Comparison of ENCODE assay signal across 1 cellular context in genomic region chr5:116465411-116465810, GRCh38.
TF ChIP-seq lines count a peak whose summit lies in the region.

No MANE protein-coding gene starts in this region.

TF ChIP-seq in GM23338, 12 proteins besides CTCF, POLR2A, EP300 and RAD21 (continued from another document):
- TF ChIP-seq, protein P1, sequence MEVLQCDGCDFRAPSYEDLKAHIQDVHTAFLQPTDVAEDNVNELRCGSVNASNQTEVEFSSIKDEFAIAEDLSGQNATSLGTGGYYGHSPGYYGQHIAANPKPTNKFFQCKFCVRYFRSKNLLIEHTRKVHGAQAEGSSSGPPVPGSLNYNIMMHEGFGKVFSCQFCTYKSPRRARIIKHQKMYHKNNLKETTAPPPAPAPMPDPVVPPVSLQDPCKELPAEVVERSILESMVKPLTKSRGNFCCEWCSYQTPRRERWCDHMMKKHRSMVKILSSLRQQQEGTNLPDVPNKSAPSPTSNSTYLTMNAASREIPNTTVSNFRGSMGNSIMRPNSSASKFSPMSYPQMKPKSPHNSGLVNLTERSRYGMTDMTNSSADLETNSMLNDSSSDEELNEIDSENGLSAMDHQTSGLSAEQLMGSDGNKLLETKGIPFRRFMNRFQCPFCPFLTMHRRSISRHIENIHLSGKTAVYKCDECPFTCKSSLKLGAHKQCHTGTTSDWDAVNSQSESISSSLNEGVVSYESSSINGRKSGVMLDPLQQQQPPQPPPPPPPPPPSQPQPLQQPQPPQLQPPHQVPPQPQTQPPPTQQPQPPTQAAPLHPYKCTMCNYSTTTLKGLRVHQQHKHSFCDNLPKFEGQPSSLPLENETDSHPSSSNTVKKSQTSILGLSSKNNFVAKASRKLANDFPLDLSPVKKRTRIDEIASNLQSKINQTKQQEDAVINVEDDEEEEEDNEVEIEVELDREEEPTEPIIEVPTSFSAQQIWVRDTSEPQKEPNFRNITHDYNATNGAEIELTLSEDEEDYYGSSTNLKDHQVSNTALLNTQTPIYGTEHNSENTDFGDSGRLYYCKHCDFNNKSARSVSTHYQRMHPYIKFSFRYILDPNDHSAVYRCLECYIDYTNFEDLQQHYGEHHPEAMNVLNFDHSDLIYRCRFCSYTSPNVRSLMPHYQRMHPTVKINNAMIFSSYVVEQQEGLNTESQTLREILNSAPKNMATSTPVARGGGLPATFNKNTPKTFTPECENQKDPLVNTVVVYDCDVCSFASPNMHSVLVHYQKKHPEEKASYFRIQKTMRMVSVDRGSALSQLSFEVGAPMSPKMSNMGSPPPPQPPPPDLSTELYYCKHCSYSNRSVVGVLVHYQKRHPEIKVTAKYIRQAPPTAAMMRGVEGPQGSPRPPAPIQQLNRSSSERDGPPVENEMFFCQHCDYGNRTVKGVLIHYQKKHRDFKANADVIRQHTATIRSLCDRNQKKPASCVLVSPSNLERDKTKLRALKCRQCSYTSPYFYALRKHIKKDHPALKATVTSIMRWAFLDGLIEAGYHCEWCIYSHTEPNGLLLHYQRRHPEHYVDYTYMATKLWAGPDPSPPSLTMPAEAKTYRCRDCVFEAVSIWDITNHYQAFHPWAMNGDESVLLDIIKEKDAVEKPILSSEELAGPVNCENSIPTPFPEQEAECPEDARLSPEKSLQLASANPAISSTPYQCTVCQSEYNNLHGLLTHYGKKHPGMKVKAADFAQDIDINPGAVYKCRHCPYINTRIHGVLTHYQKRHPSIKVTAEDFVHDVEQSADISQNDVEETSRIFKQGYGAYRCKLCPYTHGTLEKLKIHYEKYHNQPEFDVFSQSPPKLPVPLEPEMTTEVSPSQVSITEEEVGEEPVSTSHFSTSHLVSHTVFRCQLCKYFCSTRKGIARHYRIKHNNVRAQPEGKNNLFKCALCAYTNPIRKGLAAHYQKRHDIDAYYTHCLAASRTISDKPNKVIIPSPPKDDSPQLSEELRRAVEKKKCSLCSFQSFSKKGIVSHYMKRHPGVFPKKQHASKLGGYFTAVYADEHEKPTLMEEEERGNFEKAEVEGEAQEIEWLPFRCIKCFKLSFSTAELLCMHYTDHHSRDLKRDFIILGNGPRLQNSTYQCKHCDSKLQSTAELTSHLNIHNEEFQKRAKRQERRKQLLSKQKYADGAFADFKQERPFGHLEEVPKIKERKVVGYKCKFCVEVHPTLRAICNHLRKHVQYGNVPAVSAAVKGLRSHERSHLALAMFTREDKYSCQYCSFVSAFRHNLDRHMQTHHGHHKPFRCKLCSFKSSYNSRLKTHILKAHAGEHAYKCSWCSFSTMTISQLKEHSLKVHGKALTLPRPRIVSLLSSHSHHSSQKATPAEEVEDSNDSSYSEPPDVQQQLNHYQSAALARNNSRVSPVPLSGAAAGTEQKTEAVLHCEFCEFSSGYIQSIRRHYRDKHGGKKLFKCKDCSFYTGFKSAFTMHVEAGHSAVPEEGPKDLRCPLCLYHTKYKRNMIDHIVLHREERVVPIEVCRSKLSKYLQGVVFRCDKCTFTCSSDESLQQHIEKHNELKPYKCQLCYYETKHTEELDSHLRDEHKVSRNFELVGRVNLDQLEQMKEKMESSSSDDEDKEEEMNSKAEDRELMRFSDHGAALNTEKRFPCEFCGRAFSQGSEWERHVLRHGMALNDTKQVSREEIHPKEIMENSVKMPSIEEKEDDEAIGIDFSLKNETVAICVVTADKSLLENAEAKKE (CRISPR knock-in tag; IDR thresholded peaks at IDR 0.05), result no peak
- TF ChIP-seq ZNF331 (CRISPR knock-in tag; IDR thresholded peaks at IDR 0.05; ENCODE audit: low read depth), result no peak
- TF ChIP-seq EZH2 (IDR thresholded peaks at IDR 0.05; ENCODE audit: low read depth, unreplicated experiment), result no peak
- TF ChIP-seq ETS1 (IDR thresholded peaks at IDR 0.05), result no peak
- TF ChIP-seq POLR2AphosphoS5 (IDR thresholded peaks at IDR 0.05; ENCODE audit: low read depth), result no peak; the same call in 1 of the 2 replicates
- no peak for TF ChIP-seq NANOG (IDR thresholded peaks at IDR 0.05; ENCODE audit: borderline replicate concordance)
- TF ChIP-seq REST (IDR thresholded peaks at IDR 0.05; ENCODE audit: unreplicated experiment), result no peak
- TF ChIP-seq ZNF114 (CRISPR knock-in tag; IDR thresholded peaks at IDR 0.05), result no peak
